1 cellular context compared by ENCODE assay signal in the genomic region with DNA sequence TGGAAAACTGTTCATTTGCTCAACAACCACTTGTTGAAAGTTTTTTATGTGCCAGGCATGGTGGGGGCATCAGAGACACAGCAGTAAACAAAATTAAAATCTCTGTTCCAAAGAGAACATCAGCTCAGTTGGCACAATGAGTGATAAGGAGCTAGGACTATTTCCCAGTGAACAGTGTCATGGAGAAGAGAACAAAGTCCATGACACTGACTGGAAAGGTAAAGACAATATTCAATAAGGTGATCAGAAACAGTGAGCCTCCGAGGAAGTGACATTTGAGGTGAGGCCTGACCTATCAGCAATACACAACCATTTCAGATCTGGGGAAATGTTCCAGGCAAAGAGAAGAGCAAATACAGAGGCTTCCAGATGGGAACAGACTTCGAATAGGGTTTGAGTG.
TF ChIP-seq lines count a peak whose summit lies in the region.

No MANE protein-coding gene starts in this region.

TF ChIP-seq in HepG2, 621 proteins besides CTCF, POLR2A, EP300 and RAD21 (continues in another document):
- no peak for TF ChIP-seq KDM3A (CRISPR knock-in tag; IDR thresholded peaks at IDR 0.05; ENCODE audit: low read depth)
- TF ChIP-seq XBP1 (CRISPR knock-in tag; IDR thresholded peaks at IDR 0.05) = no peak
- TF ChIP-seq ZNF672 (CRISPR knock-in tag; IDR thresholded peaks at IDR 0.05) = no peak
- TF ChIP-seq, protein P1, sequence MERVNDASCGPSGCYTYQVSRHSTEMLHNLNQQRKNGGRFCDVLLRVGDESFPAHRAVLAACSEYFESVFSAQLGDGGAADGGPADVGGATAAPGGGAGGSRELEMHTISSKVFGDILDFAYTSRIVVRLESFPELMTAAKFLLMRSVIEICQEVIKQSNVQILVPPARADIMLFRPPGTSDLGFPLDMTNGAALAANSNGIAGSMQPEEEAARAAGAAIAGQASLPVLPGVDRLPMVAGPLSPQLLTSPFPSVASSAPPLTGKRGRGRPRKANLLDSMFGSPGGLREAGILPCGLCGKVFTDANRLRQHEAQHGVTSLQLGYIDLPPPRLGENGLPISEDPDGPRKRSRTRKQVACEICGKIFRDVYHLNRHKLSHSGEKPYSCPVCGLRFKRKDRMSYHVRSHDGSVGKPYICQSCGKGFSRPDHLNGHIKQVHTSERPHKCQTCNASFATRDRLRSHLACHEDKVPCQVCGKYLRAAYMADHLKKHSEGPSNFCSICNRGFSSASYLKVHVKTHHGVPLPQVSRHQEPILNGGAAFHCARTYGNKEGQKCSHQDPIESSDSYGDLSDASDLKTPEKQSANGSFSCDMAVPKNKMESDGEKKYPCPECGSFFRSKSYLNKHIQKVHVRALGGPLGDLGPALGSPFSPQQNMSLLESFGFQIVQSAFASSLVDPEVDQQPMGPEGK (CRISPR knock-in tag; IDR thresholded peaks at IDR 0.05) = no peak
- no peak for TF ChIP-seq TAF1 (CRISPR knock-in tag; IDR thresholded peaks at IDR 0.05)
- TF ChIP-seq, protein P2, sequence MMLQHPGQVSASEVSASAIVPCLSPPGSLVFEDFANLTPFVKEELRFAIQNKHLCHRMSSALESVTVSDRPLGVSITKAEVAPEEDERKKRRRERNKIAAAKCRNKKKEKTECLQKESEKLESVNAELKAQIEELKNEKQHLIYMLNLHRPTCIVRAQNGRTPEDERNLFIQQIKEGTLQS (CRISPR knock-in tag; IDR thresholded peaks at IDR 0.05) = no peak
- no peak for TF ChIP-seq ZNF496 (CRISPR knock-in tag; IDR thresholded peaks at IDR 0.05; ENCODE audit: insufficient replicate concordance)
- no peak for TF ChIP-seq REPIN1 (CRISPR knock-in tag; IDR thresholded peaks at IDR 0.05; ENCODE audit: borderline replicate concordance, low read depth)
- TF ChIP-seq, protein P3, sequence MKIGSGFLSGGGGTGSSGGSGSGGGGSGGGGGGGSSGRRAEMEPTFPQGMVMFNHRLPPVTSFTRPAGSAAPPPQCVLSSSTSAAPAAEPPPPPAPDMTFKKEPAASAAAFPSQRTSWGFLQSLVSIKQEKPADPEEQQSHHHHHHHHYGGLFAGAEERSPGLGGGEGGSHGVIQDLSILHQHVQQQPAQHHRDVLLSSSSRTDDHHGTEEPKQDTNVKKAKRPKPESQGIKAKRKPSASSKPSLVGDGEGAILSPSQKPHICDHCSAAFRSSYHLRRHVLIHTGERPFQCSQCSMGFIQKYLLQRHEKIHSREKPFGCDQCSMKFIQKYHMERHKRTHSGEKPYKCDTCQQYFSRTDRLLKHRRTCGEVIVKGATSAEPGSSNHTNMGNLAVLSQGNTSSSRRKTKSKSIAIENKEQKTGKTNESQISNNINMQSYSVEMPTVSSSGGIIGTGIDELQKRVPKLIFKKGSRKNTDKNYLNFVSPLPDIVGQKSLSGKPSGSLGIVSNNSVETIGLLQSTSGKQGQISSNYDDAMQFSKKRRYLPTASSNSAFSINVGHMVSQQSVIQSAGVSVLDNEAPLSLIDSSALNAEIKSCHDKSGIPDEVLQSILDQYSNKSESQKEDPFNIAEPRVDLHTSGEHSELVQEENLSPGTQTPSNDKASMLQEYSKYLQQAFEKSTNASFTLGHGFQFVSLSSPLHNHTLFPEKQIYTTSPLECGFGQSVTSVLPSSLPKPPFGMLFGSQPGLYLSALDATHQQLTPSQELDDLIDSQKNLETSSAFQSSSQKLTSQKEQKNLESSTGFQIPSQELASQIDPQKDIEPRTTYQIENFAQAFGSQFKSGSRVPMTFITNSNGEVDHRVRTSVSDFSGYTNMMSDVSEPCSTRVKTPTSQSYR (CRISPR knock-in tag; IDR thresholded peaks at IDR 0.05; ENCODE audit: borderline replicate concordance) = no peak
- TF ChIP-seq, protein P4, sequence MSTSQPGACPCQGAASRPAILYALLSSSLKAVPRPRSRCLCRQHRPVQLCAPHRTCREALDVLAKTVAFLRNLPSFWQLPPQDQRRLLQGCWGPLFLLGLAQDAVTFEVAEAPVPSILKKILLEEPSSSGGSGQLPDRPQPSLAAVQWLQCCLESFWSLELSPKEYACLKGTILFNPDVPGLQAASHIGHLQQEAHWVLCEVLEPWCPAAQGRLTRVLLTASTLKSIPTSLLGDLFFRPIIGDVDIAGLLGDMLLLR (CRISPR knock-in tag; IDR thresholded peaks at IDR 0.05) = no peak
- no peak for TF ChIP-seq NFIC (IDR thresholded peaks at IDR 0.05; ENCODE audit: low read length)
- TF ChIP-seq ZNF33A (CRISPR knock-in tag; IDR thresholded peaks at IDR 0.05; ENCODE audit: borderline replicate concordance) = no peak
- TF ChIP-seq, protein P5, sequence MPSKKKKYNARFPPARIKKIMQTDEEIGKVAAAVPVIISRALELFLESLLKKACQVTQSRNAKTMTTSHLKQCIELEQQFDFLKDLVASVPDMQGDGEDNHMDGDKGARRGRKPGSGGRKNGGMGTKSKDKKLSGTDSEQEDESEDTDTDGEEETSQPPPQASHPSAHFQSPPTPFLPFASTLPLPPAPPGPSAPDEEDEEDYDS (CRISPR knock-in tag; IDR thresholded peaks at IDR 0.05) = no peak
- TF ChIP-seq, protein P6, sequence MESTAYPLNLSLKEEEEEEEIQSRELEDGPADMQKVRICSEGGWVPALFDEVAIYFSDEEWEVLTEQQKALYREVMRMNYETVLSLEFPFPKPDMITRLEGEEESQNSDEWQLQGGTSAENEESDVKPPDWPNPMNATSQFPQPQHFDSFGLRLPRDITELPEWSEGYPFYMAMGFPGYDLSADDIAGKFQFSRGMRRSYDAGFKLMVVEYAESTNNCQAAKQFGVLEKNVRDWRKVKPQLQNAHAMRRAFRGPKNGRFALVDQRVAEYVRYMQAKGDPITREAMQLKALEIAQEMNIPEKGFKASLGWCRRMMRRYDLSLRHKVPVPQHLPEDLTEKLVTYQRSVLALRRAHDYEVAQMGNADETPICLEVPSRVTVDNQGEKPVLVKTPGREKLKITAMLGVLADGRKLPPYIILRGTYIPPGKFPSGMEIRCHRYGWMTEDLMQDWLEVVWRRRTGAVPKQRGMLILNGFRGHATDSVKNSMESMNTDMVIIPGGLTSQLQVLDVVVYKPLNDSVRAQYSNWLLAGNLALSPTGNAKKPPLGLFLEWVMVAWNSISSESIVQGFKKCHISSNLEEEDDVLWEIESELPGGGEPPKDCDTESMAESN (CRISPR knock-in tag; conservative IDR thresholded peaks at IDR 0.05) = no peak
- no peak for TF ChIP-seq CCDC6 (CRISPR knock-in tag; IDR thresholded peaks at IDR 0.05)
- no peak for TF ChIP-seq ZSCAN29 (CRISPR knock-in tag; conservative IDR thresholded peaks at IDR 0.05)
- no peak for TF ChIP-seq SATB2 (CRISPR knock-in tag; IDR thresholded peaks at IDR 0.05)
- TF ChIP-seq SMAD9 (CRISPR knock-in tag; IDR thresholded peaks at IDR 0.05) = no peak
- TF ChIP-seq, protein P7, sequence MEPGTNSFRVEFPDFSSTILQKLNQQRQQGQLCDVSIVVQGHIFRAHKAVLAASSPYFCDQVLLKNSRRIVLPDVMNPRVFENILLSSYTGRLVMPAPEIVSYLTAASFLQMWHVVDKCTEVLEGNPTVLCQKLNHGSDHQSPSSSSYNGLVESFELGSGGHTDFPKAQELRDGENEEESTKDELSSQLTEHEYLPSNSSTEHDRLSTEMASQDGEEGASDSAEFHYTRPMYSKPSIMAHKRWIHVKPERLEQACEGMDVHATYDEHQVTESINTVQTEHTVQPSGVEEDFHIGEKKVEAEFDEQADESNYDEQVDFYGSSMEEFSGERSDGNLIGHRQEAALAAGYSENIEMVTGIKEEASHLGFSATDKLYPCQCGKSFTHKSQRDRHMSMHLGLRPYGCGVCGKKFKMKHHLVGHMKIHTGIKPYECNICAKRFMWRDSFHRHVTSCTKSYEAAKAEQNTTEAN (CRISPR knock-in tag; conservative IDR thresholded peaks at IDR 0.05) = no peak
- no peak for TF ChIP-seq MLLT10 (CRISPR knock-in tag; IDR thresholded peaks at IDR 0.05)
- TF ChIP-seq, protein P8, sequence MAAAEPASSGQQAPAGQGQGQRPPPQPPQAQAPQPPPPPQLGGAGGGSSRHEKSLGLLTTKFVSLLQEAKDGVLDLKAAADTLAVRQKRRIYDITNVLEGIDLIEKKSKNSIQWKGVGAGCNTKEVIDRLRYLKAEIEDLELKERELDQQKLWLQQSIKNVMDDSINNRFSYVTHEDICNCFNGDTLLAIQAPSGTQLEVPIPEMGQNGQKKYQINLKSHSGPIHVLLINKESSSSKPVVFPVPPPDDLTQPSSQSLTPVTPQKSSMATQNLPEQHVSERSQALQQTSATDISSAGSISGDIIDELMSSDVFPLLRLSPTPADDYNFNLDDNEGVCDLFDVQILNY (CRISPR knock-in tag; conservative IDR thresholded peaks at IDR 0.05) = no peak
- TF ChIP-seq RXRB (CRISPR knock-in tag; IDR thresholded peaks at IDR 0.05; ENCODE audit: borderline replicate concordance) = peak; percentile 68
- no peak for TF ChIP-seq MAFK (conservative IDR thresholded peaks at IDR 0.05 in 1 of 2, IDR thresholded peaks at IDR 0.05 in 1 of 2; ENCODE audit: low read length in 2 of 2)
- TF ChIP-seq, protein P9, sequence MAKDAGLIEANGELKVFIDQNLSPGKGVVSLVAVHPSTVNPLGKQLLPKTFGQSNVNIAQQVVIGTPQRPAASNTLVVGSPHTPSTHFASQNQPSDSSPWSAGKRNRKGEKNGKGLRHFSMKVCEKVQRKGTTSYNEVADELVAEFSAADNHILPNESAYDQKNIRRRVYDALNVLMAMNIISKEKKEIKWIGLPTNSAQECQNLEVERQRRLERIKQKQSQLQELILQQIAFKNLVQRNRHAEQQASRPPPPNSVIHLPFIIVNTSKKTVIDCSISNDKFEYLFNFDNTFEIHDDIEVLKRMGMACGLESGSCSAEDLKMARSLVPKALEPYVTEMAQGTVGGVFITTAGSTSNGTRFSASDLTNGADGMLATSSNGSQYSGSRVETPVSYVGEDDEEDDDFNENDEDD (CRISPR knock-in tag; IDR thresholded peaks at IDR 0.05; ENCODE audit: borderline replicate concordance) = no peak
- TF ChIP-seq, protein P10, sequence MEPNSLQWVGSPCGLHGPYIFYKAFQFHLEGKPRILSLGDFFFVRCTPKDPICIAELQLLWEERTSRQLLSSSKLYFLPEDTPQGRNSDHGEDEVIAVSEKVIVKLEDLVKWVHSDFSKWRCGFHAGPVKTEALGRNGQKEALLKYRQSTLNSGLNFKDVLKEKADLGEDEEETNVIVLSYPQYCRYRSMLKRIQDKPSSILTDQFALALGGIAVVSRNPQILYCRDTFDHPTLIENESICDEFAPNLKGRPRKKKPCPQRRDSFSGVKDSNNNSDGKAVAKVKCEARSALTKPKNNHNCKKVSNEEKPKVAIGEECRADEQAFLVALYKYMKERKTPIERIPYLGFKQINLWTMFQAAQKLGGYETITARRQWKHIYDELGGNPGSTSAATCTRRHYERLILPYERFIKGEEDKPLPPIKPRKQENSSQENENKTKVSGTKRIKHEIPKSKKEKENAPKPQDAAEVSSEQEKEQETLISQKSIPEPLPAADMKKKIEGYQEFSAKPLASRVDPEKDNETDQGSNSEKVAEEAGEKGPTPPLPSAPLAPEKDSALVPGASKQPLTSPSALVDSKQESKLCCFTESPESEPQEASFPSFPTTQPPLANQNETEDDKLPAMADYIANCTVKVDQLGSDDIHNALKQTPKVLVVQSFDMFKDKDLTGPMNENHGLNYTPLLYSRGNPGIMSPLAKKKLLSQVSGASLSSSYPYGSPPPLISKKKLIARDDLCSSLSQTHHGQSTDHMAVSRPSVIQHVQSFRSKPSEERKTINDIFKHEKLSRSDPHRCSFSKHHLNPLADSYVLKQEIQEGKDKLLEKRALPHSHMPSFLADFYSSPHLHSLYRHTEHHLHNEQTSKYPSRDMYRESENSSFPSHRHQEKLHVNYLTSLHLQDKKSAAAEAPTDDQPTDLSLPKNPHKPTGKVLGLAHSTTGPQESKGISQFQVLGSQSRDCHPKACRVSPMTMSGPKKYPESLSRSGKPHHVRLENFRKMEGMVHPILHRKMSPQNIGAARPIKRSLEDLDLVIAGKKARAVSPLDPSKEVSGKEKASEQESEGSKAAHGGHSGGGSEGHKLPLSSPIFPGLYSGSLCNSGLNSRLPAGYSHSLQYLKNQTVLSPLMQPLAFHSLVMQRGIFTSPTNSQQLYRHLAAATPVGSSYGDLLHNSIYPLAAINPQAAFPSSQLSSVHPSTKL (CRISPR knock-in tag; IDR thresholded peaks at IDR 0.05) = peak; percentile 15; the same call in 1 of the 2 replicates
- TF ChIP-seq PPARG (CRISPR knock-in tag; conservative IDR thresholded peaks at IDR 0.05) = 0 out of 2 replicates have a peak, but pooled peaks have one; percentile 34
- TF ChIP-seq ZNF572 (CRISPR knock-in tag; IDR thresholded peaks at IDR 0.05) = no peak
- TF ChIP-seq ELF3 (CRISPR knock-in tag; IDR thresholded peaks at IDR 0.05) = peak; percentile 37; the same call in 1 of the 2 replicates
- TF ChIP-seq, protein P11, sequence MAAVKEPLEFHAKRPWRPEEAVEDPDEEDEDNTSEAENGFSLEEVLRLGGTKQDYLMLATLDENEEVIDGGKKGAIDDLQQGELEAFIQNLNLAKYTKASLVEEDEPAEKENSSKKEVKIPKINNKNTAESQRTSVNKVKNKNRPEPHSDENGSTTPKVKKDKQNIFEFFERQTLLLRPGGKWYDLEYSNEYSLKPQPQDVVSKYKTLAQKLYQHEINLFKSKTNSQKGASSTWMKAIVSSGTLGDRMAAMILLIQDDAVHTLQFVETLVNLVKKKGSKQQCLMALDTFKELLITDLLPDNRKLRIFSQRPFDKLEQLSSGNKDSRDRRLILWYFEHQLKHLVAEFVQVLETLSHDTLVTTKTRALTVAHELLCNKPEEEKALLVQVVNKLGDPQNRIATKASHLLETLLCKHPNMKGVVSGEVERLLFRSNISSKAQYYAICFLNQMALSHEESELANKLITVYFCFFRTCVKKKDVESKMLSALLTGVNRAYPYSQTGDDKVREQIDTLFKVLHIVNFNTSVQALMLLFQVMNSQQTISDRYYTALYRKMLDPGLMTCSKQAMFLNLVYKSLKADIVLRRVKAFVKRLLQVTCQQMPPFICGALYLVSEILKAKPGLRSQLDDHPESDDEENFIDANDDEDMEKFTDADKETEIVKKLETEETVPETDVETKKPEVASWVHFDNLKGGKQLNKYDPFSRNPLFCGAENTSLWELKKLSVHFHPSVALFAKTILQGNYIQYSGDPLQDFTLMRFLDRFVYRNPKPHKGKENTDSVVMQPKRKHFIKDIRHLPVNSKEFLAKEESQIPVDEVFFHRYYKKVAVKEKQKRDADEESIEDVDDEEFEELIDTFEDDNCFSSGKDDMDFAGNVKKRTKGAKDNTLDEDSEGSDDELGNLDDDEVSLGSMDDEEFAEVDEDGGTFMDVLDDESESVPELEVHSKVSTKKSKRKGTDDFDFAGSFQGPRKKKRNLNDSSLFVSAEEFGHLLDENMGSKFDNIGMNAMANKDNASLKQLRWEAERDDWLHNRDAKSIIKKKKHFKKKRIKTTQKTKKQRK (IDR thresholded peaks at IDR 0.05; ENCODE audit: low read length) = no peak
- TF ChIP-seq ZNF180 (CRISPR knock-in tag; IDR thresholded peaks at IDR 0.05; ENCODE audit: borderline replicate concordance, low read depth) = no peak
- TF ChIP-seq ZFP90 (CRISPR knock-in tag; IDR thresholded peaks at IDR 0.05; ENCODE audit: borderline replicate concordance) = 0 out of 2 replicates have a peak, but pooled peaks have one; percentile 32
- no peak for TF ChIP-seq MED13 (CRISPR knock-in tag; IDR thresholded peaks at IDR 0.05)
- no peak for TF ChIP-seq NAIF1 (CRISPR knock-in tag; IDR thresholded peaks at IDR 0.05; ENCODE audit: borderline replicate concordance)
- TF ChIP-seq MED1 (CRISPR knock-in tag; IDR thresholded peaks at IDR 0.05) = no peak
- no peak for TF ChIP-seq SCMH1 (CRISPR knock-in tag; IDR thresholded peaks at IDR 0.05; ENCODE audit: borderline replicate concordance)
- no peak for TF ChIP-seq ZNF136 (CRISPR knock-in tag; IDR thresholded peaks at IDR 0.05; ENCODE audit: low read depth)
- no peak for TF ChIP-seq HDAC1 (CRISPR knock-in tag; IDR thresholded peaks at IDR 0.05)
- no peak for TF ChIP-seq ZSCAN30 (CRISPR knock-in tag; IDR thresholded peaks at IDR 0.05)
- TF ChIP-seq ZNF674 (CRISPR knock-in tag; IDR thresholded peaks at IDR 0.05; ENCODE audit: low read depth) = no peak
- TF ChIP-seq FOXP1 (IDR thresholded peaks at IDR 0.05) = no peak
- TF ChIP-seq FOXP1 (CRISPR knock-in tag; IDR thresholded peaks at IDR 0.05) = no peak
